In genomic region chr6:136244061-136244616, GRCh38 we compare ENCODE assay signal across 1 cellular context.
TF ChIP-seq lines count a peak whose summit lies in the region.

No MANE protein-coding gene starts in this region.

TF ChIP-seq in endothelial cell of umbilical vein, 7 proteins besides CTCF, POLR2A, EP300 and RAD21 (continued from another document):
- TF ChIP-seq POLR2AphosphoS5 (IDR thresholded peaks at IDR 0.05; ENCODE audit: insufficient read depth, low read depth, low read length) (no peak), FOS (IDR thresholded peaks at IDR 0.05; ENCODE audit: borderline replicate concordance, insufficient read depth, low read length) (no peak), JUN (IDR thresholded peaks at IDR 0.05; ENCODE audit: borderline replicate concordance, insufficient read depth, insufficient read length, low read depth) (no peak), MYC (IDR thresholded peaks at IDR 0.05; ENCODE audit: low read depth, low read length) (no peak), GATA2 (IDR thresholded peaks at IDR 0.05; ENCODE audit: insufficient read depth, insufficient read length, low read depth, low read length) (no peak)
TF ChIP-seq in endothelial cell of umbilical vein: peak in this region for 0.
